In genomic region chr12:49367381-49368239, GRCh38 we compare ENCODE assay signal across 8 cellular contexts. TPM values are rescaled to one million over a fixed set of nuclear protein-coding genes. Genes with fewer than 3 reads are reported as not detected.
DNase-seq lines count a peak whose midpoint lies in the region; ATAC-seq and TF ChIP-seq lines count a peak whose summit lies in the region.

TSS of gene SPATS2 (plus strand) at chr12:49367462. CDS start at chr12:49461013, 93,551 bp downstream.

- POLR2A ChIA-PET in CD4-positive, alpha-beta memory T cell (lab: Charles Lee; ENCODE audit: partially characterized antibody): interaction anchor here (0.7 to 2.9 kb wide), 22 partner anchors 8 to 374 kb away, joined by 3 to 15 read pairs (median 6); partner anchors contain the start of genes C1QL4, DNAJC22, MCRS1 and PRPF40B

- intact Hi-C loops in CD4-positive, alpha-beta memory T cell (cut with micrococcal nuclease): loop anchor here (1.0 to 5.0 kb wide), 3 partner anchors 44 to 255 kb away; partner anchors contain the start of genes MCRS1, PRPF40B and TROAP
- intact Hi-C loops in natural killer cell (cut with micrococcal nuclease): no loop called here

- no peak within 1 kb of the TSS for H2AK5ac ChIP-seq in H9 (ENCODE audit: insufficient read length, low read length)

- H3K56ac ChIP-seq in H9 (ENCODE audit: insufficient read length, low read depth, low read length): no peak within 1 kb of the TSS

- H4K8ac ChIP-seq in H9 (replicated peaks; ENCODE audit: insufficient read length, low read depth, low read length): no peak within 1 kb of the TSS

- H3K4me2 ChIP-seq in H9 (ENCODE audit: insufficient read depth, insufficient read length, low read length): peak within 1 kb of the TSS; percentile 97

- no peak within 1 kb of the TSS for H2BK15ac ChIP-seq in H9 (ENCODE audit: low read depth, low read length)

- no peaks in the 10 kb centered on the region for H4K20me1 ChIP-seq in H9 (ENCODE audit: control insufficient read depth, insufficient read depth, insufficient read length)

- H3K14ac ChIP-seq in H9 (ENCODE audit: insufficient read depth, low read length): peak within 1 kb of the TSS; percentile 72

- H3K9me3 Mint-ChIP-seq in CD4-positive, alpha-beta memory T cell: no peaks in the 10 kb centered on the region
- H3K9me3 Mint-ChIP-seq in H9: no peaks in the 10 kb centered on the region
- no peaks in the 10 kb centered on the region for H3K9me3 Mint-ChIP-seq in natural killer cell

- peak within 1 kb of the TSS; percentile 93 to 98 (median 96) for H3K27ac Mint-ChIP-seq in CD4-positive, alpha-beta memory T cell
- H3K27ac Mint-ChIP-seq in H9 (peak within 1 kb of the TSS; percentile 98 to 99 (median 99)), natural killer cell (peak within 1 kb of the TSS; percentile 78 to 91)

- peak; percentile 8 for ATAC-seq in SK-N-SH treated with all-trans-retinoic acid at 6 μM for 48 hours
- peak in 1 of 3 donors; percentile 23 for ATAC-seq in natural killer cell
- no peak for ATAC-seq in HG02623 (IDR thresholded peaks at IDR 0.05; ENCODE audit: unreplicated experiment)

- H3K27ac ChIP-seq in CD4-positive, alpha-beta memory T cell (ENCODE audit: low read depth, low read length): peak within 1 kb of the TSS; percentile 84
- H3K27ac ChIP-seq in H9 (ENCODE audit: insufficient read length, low read depth, low read length) (no peak within 1 kb of the TSS), esophagus (ENCODE audit: low read depth in 2 of 2, low read length in 1 of 2) (peak within 1 kb of the TSS; percentile 91 to 93)

- H2BK20ac ChIP-seq in H9 (ENCODE audit: low read depth, low read length, poor library complexity, severe bottlenecking): no peak within 1 kb of the TSS

- peaks cover 4% of the 10 kb centered on the region for H3K23me2 ChIP-seq in H9 (ENCODE audit: insufficient read length, low read depth, low read length, poor library complexity, severe bottlenecking)

- no peak within 1 kb of the TSS for H2BK5ac ChIP-seq in H9 (ENCODE audit: insufficient read length, low read length)

- no peak for TF ChIP-seq CTCF in H9 (conservative IDR thresholded peaks at IDR 0.05)
- no peak for TF ChIP-seq CTCF in natural killer cell (IDR thresholded peaks at IDR 0.05)

- no peak within 1 kb of the TSS for H4K5ac ChIP-seq in H9 (ENCODE audit: insufficient read length, low read depth, low read length)

- no peak within 1 kb of the TSS for H3K23ac ChIP-seq in H9 (ENCODE audit: insufficient read length, low read depth, low read length)

- DNase-seq in CD4-positive, alpha-beta memory T cell: no peak
- peak; percentile 99 for DNase-seq in H9
- peak; percentile 76 for DNase-seq in natural killer cell
- no peak for DNase-seq in HPDE6-E6E7 (ENCODE audit: extremely low spot score)
- DNase-seq in NCI-H2081 treated with DMSO at 0.1 percent for 48 hours (lab: John Stamatoyannopoulos, UW): no peak

- H3K4me3 ChIP-seq in CD4-positive, alpha-beta memory T cell (ENCODE audit: low read length in 2 of 2): peak within 1 kb of the TSS; percentile 55 to 88
- peak within 1 kb of the TSS; percentile 68 to 91 for H3K4me3 ChIP-seq in esophagus (ENCODE audit: low read depth in 1 of 2, low read length in 2 of 2)

- peak within 1 kb of the TSS; percentile 63 for H3K18ac ChIP-seq in H9 (ENCODE audit: insufficient read length, low read depth, low read length)

- H3K79me1 ChIP-seq in H9 (ENCODE audit: insufficient read depth, low read depth, low read length, poor library complexity, severe bottlenecking): peaks cover 2% of the 10 kb centered on the region

- H3K27me3 ChIP-seq in CD4-positive, alpha-beta memory T cell (ENCODE audit: insufficient read depth, low read length): no peaks in the 10 kb centered on the region
- H3K27me3 ChIP-seq in H9 (ENCODE audit: insufficient read depth, low read length) (0 out of 2 replicates have a peak, but pooled peaks cover 2% of the 10 kb centered on the region), esophagus (ENCODE audit: control insufficient read depth in 1 of 2, insufficient read depth in 2 of 2, low read length in 2 of 2) (no peaks in the 10 kb centered on the region)

- peaks cover under 1 to 5% of the 10 kb centered on the region in 2 donors for H3K36me3 Mint-ChIP-seq in CD4-positive, alpha-beta memory T cell
- H3K36me3 Mint-ChIP-seq in H9 (ENCODE audit: insufficient read depth in 1 of 3, low read depth in 3 of 3): peaks cover 0 to 6% (median 3%) of the 10 kb centered on the region in 3 experiments; a peak in 3 of 7 replicates
- H3K36me3 Mint-ChIP-seq in natural killer cell: no peaks in the 10 kb centered on the region

- peaks cover 7% of the 10 kb centered on the region; the same call in 1 of the 2 replicates for H3K79me2 ChIP-seq in H9 (ENCODE audit: insufficient read depth, low read length)

- H2BK120ac ChIP-seq in H9 (ENCODE audit: low read depth, low read length, poor library complexity, severe bottlenecking): no peak within 1 kb of the TSS

- peak within 1 kb of the TSS; percentile 82 to 98 (median 96) for H3K4me3 Mint-ChIP-seq in CD4-positive, alpha-beta memory T cell
- H3K4me3 Mint-ChIP-seq in H9 (peak within 1 kb of the TSS; percentile 87 to 95), natural killer cell (peak within 1 kb of the TSS; percentile 84)

- H3K4ac ChIP-seq in H9 (ENCODE audit: low read depth, low read length): no peak within 1 kb of the TSS

- no peaks in the 10 kb centered on the region for H3K36me3 ChIP-seq in CD4-positive, alpha-beta memory T cell (ENCODE audit: insufficient read depth, low read length)
- H3K36me3 ChIP-seq in esophagus (ENCODE audit: control insufficient read depth in 2 of 2, insufficient read depth in 2 of 2, low read length in 1 of 2): no peaks in the 10 kb centered on the region

- no CpG with 5 or more reads among the region's 52 CpGs for WGBS in H9 (ENCODE audit: extremely low coverage, insufficient read length, low lambda C conversion rate)
- WGBS in esophagus, 2 donors: 1 to 2% methylated on average over 46 to 52 of the region's 52 CpGs

- CTCF ChIA-PET in CD4-positive, alpha-beta memory T cell (lab: Charles Lee; ENCODE audit: partially characterized antibody): interaction anchor here (0.9 to 6.7 kb wide), 12 partner anchors 8 to 257 kb away, joined by 3 to 70 read pairs (median 6); partner anchors contain the start of gene DNAJC22

- H2AFZ ChIP-seq in H9 (ENCODE audit: low read length): peak within 1 kb of the TSS; percentile 88

- H3T11ph ChIP-seq in H9 (ENCODE audit: low read length): no peak within 1 kb of the TSS

- no peak within 1 kb of the TSS for H4K91ac ChIP-seq in H9 (ENCODE audit: insufficient read length, low read depth, low read length)

- peaks cover 19% of the 10 kb centered on the region for H3K4me1 ChIP-seq in CD4-positive, alpha-beta memory T cell (ENCODE audit: insufficient read depth, low read length)
- H3K4me1 ChIP-seq in H9 (ENCODE audit: insufficient read depth, low read length): no peaks in the 10 kb centered on the region; the same call in 1 of the 2 replicates
- H3K4me1 ChIP-seq in esophagus (ENCODE audit: control insufficient read depth in 2 of 2, insufficient read depth in 2 of 2, low read length in 1 of 2): peaks cover 0 to 2% of the 10 kb centered on the region in 2 donors

- H3K27me3 Mint-ChIP-seq in CD4-positive, alpha-beta memory T cell: peaks cover 0 to 1% of the 10 kb centered on the region in 2 donors
- H3K27me3 Mint-ChIP-seq in H9 (ENCODE audit: low read depth): peaks cover 15% of the 10 kb centered on the region
- H3K27me3 Mint-ChIP-seq in natural killer cell (ENCODE audit: low read depth in 2 of 2): no peaks in the 10 kb centered on the region

- peak within 1 kb of the TSS; percentile 85 for H3K9ac ChIP-seq in H9 (ENCODE audit: extremely low read depth, insufficient read length, low read length)

- H2BK12ac ChIP-seq in H9 (ENCODE audit: insufficient read length, low read depth, low read length): no peak within 1 kb of the TSS

- no peaks in the 10 kb centered on the region for H3K9me3 ChIP-seq in CD4-positive, alpha-beta memory T cell (ENCODE audit: control insufficient read depth in 1 of 2, low read length in 2 of 2)
- H3K9me3 ChIP-seq in H9 (ENCODE audit: control insufficient read depth, low read depth, low read length): no peaks in the 10 kb centered on the region
- H3K9me3 ChIP-seq in esophagus (ENCODE audit: control insufficient read depth in 2 of 2, insufficient read depth in 1 of 2, low read depth in 1 of 2, low read length in 1 of 2): no peaks in the 10 kb centered on the region

- H3K4me1 Mint-ChIP-seq in CD4-positive, alpha-beta memory T cell: peaks cover 17 to 37% (median 26%) of the 10 kb centered on the region in 4 donors
- peaks cover 18 to 28% of the 10 kb centered on the region in 2 experiments for H3K4me1 Mint-ChIP-seq in H9
- peaks cover 25 to 33% of the 10 kb centered on the region in 2 donors for H3K4me1 Mint-ChIP-seq in natural killer cell

TF ChIP-seq in SK-N-SH treated with all-trans-retinoic acid at 6 μM for 48 hours, 23 proteins besides CTCF, POLR2A, EP300 and RAD21:
- 0 out of 2 replicates have a peak, but pooled peaks have one; percentile 48 for TF ChIP-seq GLIS3 (CRISPR knock-in tag; IDR thresholded peaks at IDR 0.05)
- TF ChIP-seq ZNF8 (CRISPR knock-in tag; IDR thresholded peaks at IDR 0.05): no peak
- TF ChIP-seq, protein P1, sequence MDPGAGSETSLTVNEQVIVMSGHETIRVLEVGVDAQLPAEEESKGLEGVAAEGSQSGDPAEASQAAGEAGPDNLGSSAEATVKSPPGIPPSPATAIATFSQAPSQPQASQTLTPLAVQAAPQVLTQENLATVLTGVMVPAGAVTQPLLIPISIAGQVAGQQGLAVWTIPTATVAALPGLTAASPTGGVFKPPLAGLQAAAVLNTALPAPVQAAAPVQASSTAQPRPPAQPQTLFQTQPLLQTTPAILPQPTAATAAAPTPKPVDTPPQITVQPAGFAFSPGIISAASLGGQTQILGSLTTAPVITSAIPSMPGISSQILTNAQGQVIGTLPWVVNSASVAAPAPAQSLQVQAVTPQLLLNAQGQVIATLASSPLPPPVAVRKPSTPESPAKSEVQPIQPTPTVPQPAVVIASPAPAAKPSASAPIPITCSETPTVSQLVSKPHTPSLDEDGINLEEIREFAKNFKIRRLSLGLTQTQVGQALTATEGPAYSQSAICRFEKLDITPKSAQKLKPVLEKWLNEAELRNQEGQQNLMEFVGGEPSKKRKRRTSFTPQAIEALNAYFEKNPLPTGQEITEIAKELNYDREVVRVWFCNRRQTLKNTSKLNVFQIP (CRISPR knock-in tag; IDR thresholded peaks at IDR 0.05; ENCODE audit: borderline replicate concordance, low read depth): no peak

RNA-seq across cellular contexts. Expression of gene SPATS2, which starts in this region (rescaled TPM):
- 1 to 10 TPM; 4.9 to 7.8 TPM for total RNA-seq in CD4-positive, alpha-beta memory T cell
- polyA plus RNA-seq in CD4-positive, alpha-beta memory T cell: 1 to 10 TPM; 4.3 to 5.2 TPM
- 16.0 and 17.1 TPM in 2 replicates for total RNA-seq in H9 (2021)
- polyA plus RNA-seq in esophagus: 1 to 10 TPM; 4.8 to 5.3 TPM
- total RNA-seq in natural killer cell: 10 to 100 TPM; 14.6 to 18.4 (median 15.4) TPM

Comparison
In these comparisons a context has a peak if more than half of its experiments do, and no peak if none do; other contexts are left out.
1. DNase-seq: peak in H9 (single experiment) and natural killer cell (single experiment); none in CD4-positive, alpha-beta memory T cell (0 of 5), HPDE6-E6E7 (single experiment) and NCI-H2081 treated with DMSO at 0.1 percent for 48 hours (single experiment).
2. Peak in every context shown above with its lines, with median percentiles within 50 percentile points of each other: H3K27ac Mint-ChIP-seq and H3K4me3 Mint-ChIP-seq.